8 cellular contexts compared by ENCODE assay signal in genomic region chr12:53626702-53627169, GRCh38. TPM values are rescaled to one million over a fixed set of nuclear protein-coding genes. Genes with fewer than 3 reads are reported as not detected.
DNase-seq lines count a peak whose midpoint lies in the region; ATAC-seq, FAIRE-seq and TF ChIP-seq lines count a peak whose summit lies in the region.

No MANE protein-coding gene starts in this region.

- peak overlapping the region; percentile 99 for H3K4me3 Mint-ChIP-seq in T-helper 2 cell treated with Interferon-gamma antibody and Interleukin-4, amounts not matched to agents 5 μg/mL and 100 μg/mL, for 36 hours
- H3K4me3 Mint-ChIP-seq in brain, result peak overlapping the region; percentile 92 to 98 (median 96)
- peak overlapping the region; percentile 90 to 100 (median 98) for H3K4me3 Mint-ChIP-seq in naive B cell

- ATAC-seq in HG03521 (IDR thresholded peaks at IDR 0.05; ENCODE audit: unreplicated experiment) (peak; percentile 6), naive B cell (ENCODE audit: low read depth in 2 of 2) (no peak)

- no peak for TF ChIP-seq CTCF in brain (conservative IDR thresholded peaks at IDR 0.05)

- FAIRE-seq in HTR-8/SVneo (lab: Jason Lieb, UNC), result no peak

- H3K4me1 Mint-ChIP-seq in T-helper 2 cell treated with Interferon-gamma antibody and Interleukin-4, amounts not matched to agents 5 μg/mL and 100 μg/mL, for 36 hours (ENCODE audit: low read depth), result peaks cover 27% of the 10 kb centered on the region
- peaks cover 47% of the 10 kb centered on the region for H3K4me1 Mint-ChIP-seq in brain
- peaks cover 28 to 42% (median 33%) of the 10 kb centered on the region in 3 donors for H3K4me1 Mint-ChIP-seq in naive B cell

- DNase-seq in T-helper 2 cell treated with Interferon-gamma antibody and Interleukin-4, amounts not matched to agents 5 μg/mL and 100 μg/mL, for 36 hours (ENCODE audit: low spot score), result no peak
- no peak for DNase-seq in T-helper 2 cell
- DNase-seq in naive B cell, result no peak
- no peak for DNase-seq in HTR-8/SVneo (ENCODE audit: insufficient read length, low spot score)
- DNase-seq in mesenteric fat pad (ENCODE audit: low spot score), result no peak
- no peak for DNase-seq in midbrain (lab: John Stamatoyannopoulos, UW)

- no peaks in the 10 kb centered on the region for H3K27me3 Mint-ChIP-seq in T-helper 2 cell treated with Interferon-gamma antibody and Interleukin-4, amounts not matched to agents 5 μg/mL and 100 μg/mL, for 36 hours (ENCODE audit: low read depth)
- H3K27me3 Mint-ChIP-seq in brain (no peaks in the 10 kb centered on the region), naive B cell (no peaks in the 10 kb centered on the region)

- H3K36me3 Mint-ChIP-seq in T-helper 2 cell treated with Interferon-gamma antibody and Interleukin-4, amounts not matched to agents 5 μg/mL and 100 μg/mL, for 36 hours (ENCODE audit: low read depth), result peaks cover 2% of the 10 kb centered on the region
- H3K36me3 Mint-ChIP-seq in brain, result peaks cover 2% of the 10 kb centered on the region
- no peaks in the 10 kb centered on the region for H3K36me3 Mint-ChIP-seq in naive B cell

- no peaks in the 10 kb centered on the region for H3K9me3 Mint-ChIP-seq in T-helper 2 cell treated with Interferon-gamma antibody and Interleukin-4, amounts not matched to agents 5 μg/mL and 100 μg/mL, for 36 hours
- no peaks in the 10 kb centered on the region for H3K9me3 Mint-ChIP-seq in brain
- H3K9me3 Mint-ChIP-seq in naive B cell, result peaks cover 0 to under 1% (median 0%) of the 10 kb centered on the region in 7 donors

- peak overlapping the region; percentile 89 for H3K27ac Mint-ChIP-seq in T-helper 2 cell treated with Interferon-gamma antibody and Interleukin-4, amounts not matched to agents 5 μg/mL and 100 μg/mL, for 36 hours
- H3K27ac Mint-ChIP-seq in brain, result peak overlapping the region; percentile 94 to 98 (median 97)
- peak overlapping the region; percentile 95 to 99 (median 98) for H3K27ac Mint-ChIP-seq in naive B cell

RNA-seq across cellular contexts. Expression of gene ATF7, which starts 0.6 kb away (rescaled TPM):
- 36.2 TPM for polyA plus RNA-seq in brain (ENCODE audit: insufficient read depth, low read depth, low replicate concordance)
- 10 to 100 TPM; 12.2 to 18.7 (median 16.2) TPM for polyA plus RNA-seq in naive B cell (ENCODE audit: low read depth in 6 of 6)
- total RNA-seq in mesenteric fat pad, result 44.7 TPM

RNA-seq across cellular contexts. Expression of gene ATP5MC2, which starts 49.1 kb away (rescaled TPM):
- polyA plus RNA-seq in brain (ENCODE audit: insufficient read depth, low read depth, low replicate concordance), result 614 TPM
- 100 to 1,000 TPM; 491 to 654 (median 582) TPM for polyA plus RNA-seq in naive B cell (ENCODE audit: low read depth in 6 of 6)
- 194 TPM for total RNA-seq in mesenteric fat pad
